Comparison of ENCODE assay signal across 3 cellular contexts in the genomic region with DNA sequence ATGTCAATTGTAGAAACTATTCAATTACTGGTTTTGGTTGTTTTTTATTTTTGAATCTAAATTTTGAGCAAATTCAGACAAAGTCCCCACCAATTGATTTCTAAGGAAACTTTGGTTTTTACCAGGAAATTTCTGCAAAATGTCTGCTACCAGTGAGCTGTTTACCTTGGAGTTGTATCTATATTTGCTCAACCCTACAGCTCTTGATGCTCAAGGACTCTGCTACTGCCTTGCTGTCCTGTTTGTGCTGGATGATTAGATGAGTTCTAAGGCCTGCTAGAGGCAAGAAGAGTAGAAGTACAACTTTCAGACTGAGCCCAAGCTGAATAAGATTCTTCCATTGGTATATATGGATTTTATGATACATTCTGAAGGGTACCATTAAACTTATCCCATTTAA.
A peak's percentile ranks its signal among the peaks of the same experiment; 100 is the strongest.
TF ChIP-seq lines count a peak whose summit lies in the region.

No MANE protein-coding gene starts in this region.

TF ChIP-seq in HepG2, 621 proteins besides CTCF, POLR2A, EP300 and RAD21:
- TF ChIP-seq ZNF496 (CRISPR knock-in tag; IDR thresholded peaks at IDR 0.05; ENCODE audit: insufficient replicate concordance) = no peak
- TF ChIP-seq, protein P1, sequence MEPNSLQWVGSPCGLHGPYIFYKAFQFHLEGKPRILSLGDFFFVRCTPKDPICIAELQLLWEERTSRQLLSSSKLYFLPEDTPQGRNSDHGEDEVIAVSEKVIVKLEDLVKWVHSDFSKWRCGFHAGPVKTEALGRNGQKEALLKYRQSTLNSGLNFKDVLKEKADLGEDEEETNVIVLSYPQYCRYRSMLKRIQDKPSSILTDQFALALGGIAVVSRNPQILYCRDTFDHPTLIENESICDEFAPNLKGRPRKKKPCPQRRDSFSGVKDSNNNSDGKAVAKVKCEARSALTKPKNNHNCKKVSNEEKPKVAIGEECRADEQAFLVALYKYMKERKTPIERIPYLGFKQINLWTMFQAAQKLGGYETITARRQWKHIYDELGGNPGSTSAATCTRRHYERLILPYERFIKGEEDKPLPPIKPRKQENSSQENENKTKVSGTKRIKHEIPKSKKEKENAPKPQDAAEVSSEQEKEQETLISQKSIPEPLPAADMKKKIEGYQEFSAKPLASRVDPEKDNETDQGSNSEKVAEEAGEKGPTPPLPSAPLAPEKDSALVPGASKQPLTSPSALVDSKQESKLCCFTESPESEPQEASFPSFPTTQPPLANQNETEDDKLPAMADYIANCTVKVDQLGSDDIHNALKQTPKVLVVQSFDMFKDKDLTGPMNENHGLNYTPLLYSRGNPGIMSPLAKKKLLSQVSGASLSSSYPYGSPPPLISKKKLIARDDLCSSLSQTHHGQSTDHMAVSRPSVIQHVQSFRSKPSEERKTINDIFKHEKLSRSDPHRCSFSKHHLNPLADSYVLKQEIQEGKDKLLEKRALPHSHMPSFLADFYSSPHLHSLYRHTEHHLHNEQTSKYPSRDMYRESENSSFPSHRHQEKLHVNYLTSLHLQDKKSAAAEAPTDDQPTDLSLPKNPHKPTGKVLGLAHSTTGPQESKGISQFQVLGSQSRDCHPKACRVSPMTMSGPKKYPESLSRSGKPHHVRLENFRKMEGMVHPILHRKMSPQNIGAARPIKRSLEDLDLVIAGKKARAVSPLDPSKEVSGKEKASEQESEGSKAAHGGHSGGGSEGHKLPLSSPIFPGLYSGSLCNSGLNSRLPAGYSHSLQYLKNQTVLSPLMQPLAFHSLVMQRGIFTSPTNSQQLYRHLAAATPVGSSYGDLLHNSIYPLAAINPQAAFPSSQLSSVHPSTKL (CRISPR knock-in tag; IDR thresholded peaks at IDR 0.05) = peak; percentile 18; the same call in 1 of the 2 replicates
- TF ChIP-seq GATAD2A (CRISPR knock-in tag; IDR thresholded peaks at IDR 0.05) = 0 out of 2 replicates have a peak, but pooled peaks have one; percentile 11
- TF ChIP-seq FOXA1 (IDR thresholded peaks at IDR 0.05) = no peak
- peak; percentile 39; the same call in 1 of the 2 replicates for TF ChIP-seq FOXA1 (CRISPR knock-in tag; IDR thresholded peaks at IDR 0.05)
- TF ChIP-seq, protein P2, sequence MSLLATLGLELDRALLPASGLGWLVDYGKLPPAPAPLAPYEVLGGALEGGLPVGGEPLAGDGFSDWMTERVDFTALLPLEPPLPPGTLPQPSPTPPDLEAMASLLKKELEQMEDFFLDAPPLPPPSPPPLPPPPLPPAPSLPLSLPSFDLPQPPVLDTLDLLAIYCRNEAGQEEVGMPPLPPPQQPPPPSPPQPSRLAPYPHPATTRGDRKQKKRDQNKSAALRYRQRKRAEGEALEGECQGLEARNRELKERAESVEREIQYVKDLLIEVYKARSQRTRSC (CRISPR knock-in tag; IDR thresholded peaks at IDR 0.05; ENCODE audit: low read depth) = no peak
- no peak for TF ChIP-seq FOXP1 (IDR thresholded peaks at IDR 0.05)
- TF ChIP-seq FOXP1 (CRISPR knock-in tag; IDR thresholded peaks at IDR 0.05) = 0 out of 2 replicates have a peak, but pooled peaks have one; percentile 10
- peak; percentile 60 for TF ChIP-seq FOXA3 (CRISPR knock-in tag; IDR thresholded peaks at IDR 0.05)
- no peak for TF ChIP-seq TCF7L2 (IDR thresholded peaks at IDR 0.05; ENCODE audit: low read depth, low read length)
- no peak for TF ChIP-seq ZNF781 (CRISPR knock-in tag; IDR thresholded peaks at IDR 0.05; ENCODE audit: borderline replicate concordance, not compliant biosample characterization)

TF ChIP-seq in HCT116, 20 proteins besides CTCF, POLR2A, EP300 and RAD21:
- TF ChIP-seq JUND (IDR thresholded peaks at IDR 0.05) = no peak

TF ChIP-seq in K562, 482 proteins besides CTCF, POLR2A, EP300 and RAD21:
- TF ChIP-seq RBM22 (IDR thresholded peaks at IDR 0.05; ENCODE audit: low read depth, low read length, poor library complexity, severe bottlenecking) = no peak
- no peak for TF ChIP-seq JUN (IDR thresholded peaks at IDR 0.05; ENCODE audit: borderline replicate concordance, low read depth, low read length)
- TF ChIP-seq JUN (CRISPR knock-in tag; IDR thresholded peaks at IDR 0.05; ENCODE audit: borderline replicate concordance) = no peak
- TF ChIP-seq JUNB (CRISPR knock-in tag; conservative IDR thresholded peaks at IDR 0.05) = no peak
- no peak for TF ChIP-seq MIER1 (IDR thresholded peaks at IDR 0.05; ENCODE audit: low read depth)
- TF ChIP-seq ZKSCAN3 (CRISPR knock-in tag; IDR thresholded peaks at IDR 0.05) = no peak
- TF ChIP-seq ZNF431 (CRISPR knock-in tag; IDR thresholded peaks at IDR 0.05) = no peak
- TF ChIP-seq, protein P3, sequence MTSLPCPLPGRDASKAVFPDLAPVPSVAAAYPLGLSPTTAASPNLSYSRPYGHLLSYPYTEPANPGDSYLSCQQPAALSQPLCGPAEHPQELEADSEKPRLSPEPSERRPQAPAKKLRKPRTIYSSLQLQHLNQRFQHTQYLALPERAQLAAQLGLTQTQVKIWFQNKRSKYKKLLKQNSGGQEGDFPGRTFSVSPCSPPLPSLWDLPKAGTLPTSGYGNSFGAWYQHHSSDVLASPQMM (CRISPR knock-in tag; IDR thresholded peaks at IDR 0.05) = no peak
- TF ChIP-seq CSDE1 (IDR thresholded peaks at IDR 0.05) = no peak
- no peak for TF ChIP-seq SMARCA4 (IDR thresholded peaks at IDR 0.05)
- TF ChIP-seq, protein P4, sequence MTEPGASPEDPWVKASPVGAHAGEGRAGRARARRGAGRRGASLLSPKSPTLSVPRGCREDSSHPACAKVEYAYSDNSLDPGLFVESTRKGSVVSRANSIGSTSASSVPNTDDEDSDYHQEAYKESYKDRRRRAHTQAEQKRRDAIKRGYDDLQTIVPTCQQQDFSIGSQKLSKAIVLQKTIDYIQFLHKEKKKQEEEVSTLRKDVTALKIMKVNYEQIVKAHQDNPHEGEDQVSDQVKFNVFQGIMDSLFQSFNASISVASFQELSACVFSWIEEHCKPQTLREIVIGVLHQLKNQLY (CRISPR knock-in tag; conservative IDR thresholded peaks at IDR 0.05) = no peak
- TF ChIP-seq MEF2D (tag; conservative IDR thresholded peaks at IDR 0.05; ENCODE audit: low read depth) = no peak
- TF ChIP-seq THRAP3 (IDR thresholded peaks at IDR 0.05; ENCODE audit: borderline replicate concordance) = no peak
- no peak for TF ChIP-seq MBD2 (IDR thresholded peaks at IDR 0.05; ENCODE audit: borderline replicate concordance, low read depth)
- TF ChIP-seq, protein P5, sequence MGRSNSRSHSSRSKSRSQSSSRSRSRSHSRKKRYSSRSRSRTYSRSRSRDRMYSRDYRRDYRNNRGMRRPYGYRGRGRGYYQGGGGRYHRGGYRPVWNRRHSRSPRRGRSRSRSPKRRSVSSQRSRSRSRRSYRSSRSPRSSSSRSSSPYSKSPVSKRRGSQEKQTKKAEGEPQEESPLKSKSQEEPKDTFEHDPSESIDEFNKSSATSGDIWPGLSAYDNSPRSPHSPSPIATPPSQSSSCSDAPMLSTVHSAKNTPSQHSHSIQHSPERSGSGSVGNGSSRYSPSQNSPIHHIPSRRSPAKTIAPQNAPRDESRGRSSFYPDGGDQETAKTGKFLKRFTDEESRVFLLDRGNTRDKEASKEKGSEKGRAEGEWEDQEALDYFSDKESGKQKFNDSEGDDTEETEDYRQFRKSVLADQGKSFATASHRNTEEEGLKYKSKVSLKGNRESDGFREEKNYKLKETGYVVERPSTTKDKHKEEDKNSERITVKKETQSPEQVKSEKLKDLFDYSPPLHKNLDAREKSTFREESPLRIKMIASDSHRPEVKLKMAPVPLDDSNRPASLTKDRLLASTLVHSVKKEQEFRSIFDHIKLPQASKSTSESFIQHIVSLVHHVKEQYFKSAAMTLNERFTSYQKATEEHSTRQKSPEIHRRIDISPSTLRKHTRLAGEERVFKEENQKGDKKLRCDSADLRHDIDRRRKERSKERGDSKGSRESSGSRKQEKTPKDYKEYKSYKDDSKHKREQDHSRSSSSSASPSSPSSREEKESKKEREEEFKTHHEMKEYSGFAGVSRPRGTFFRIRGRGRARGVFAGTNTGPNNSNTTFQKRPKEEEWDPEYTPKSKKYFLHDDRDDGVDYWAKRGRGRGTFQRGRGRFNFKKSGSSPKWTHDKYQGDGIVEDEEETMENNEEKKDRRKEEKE (IDR thresholded peaks at IDR 0.05; ENCODE audit: borderline replicate concordance in 1 of 2, control insufficient read depth in 1 of 2, low read depth in 2 of 2, low read length in 1 of 2) = no peak
- TF ChIP-seq, protein P6, sequence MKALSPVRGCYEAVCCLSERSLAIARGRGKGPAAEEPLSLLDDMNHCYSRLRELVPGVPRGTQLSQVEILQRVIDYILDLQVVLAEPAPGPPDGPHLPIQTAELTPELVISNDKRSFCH (CRISPR knock-in tag; IDR thresholded peaks at IDR 0.05) = no peak
- TF ChIP-seq, protein P6 (tag; IDR thresholded peaks at IDR 0.05) = no peak
